ENCODE assay signal across 21 cellular contexts in the genomic region with DNA sequence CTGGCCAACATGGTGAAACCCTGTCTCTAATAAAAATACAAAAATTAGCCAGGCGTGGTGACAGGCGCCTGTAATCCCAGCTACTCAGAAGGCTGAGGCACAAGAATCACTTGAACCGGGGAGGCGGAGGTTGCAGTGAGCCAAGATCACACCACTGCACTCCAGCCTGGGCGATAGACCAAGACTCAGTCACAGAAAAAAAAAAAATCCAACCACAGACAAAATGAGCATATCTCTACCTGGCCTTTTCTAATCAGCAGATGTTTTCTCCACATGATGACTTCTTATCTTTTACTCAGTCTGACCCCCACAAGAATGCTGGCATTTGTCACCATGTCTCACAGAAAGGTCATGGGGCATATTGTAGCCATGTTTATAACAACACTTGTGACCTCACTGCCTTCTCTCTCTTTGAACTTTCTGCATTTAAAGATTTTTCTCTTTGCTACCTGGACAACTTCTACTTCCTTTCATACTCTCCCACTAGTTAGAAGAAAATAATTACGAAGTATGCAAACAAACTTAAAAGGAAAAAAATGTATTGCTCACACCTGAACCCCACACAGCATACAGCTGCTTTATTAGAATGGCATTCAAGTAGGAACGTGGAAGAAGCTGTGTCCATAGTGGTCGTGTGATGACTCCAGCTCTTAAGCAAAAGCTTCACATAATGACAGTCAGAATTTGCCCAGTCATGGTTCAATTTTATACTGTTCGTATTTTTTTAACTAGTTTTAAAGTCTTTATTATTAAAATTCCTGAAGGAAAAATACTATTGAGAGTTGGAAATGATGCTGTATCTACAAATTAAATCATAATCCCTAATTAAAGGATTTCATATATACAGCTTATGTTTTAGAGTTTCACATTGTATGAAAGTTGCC.
"Had no signal": no experiment of that assay in that cellular context is flagged by ENCODE, and none has a peak within 500 bp of the region (broad histone marks: within the 10 kb centered on the region; RNA-seq: fewer than 3 reads in every experiment).

No MANE protein-coding gene starts in this region.

- H3K4me1 ChIP-seq: testis, upper lobe of right lung had no signal

- H3K9me3 ChIP-seq: ovary, right lobe of liver, testis, upper lobe of right lung had no signal

- H3K9me3 Mint-ChIP-seq: activated CD4-positive, alpha-beta T cell treated with anti-CD3 and anti-CD28 coated beads, Interleukin-2, amount 10 ng/mL, durations not matched to agents 24 days and 14 days; activated CD8-positive, alpha-beta T cell treated with anti-CD3 and anti-CD28 coated beads for 36 hours; activated naive CD8-positive, alpha-beta T cell treated with anti-CD3 and anti-CD28 coated beads, Interleukin-2, amount 10 ng/mL, durations not matched to agents 7 days and 5 days; activated T-helper 17 cell treated with anti-CD3 and anti-CD28 coated beads, Interleukin-2, amount 50 U/mL, for 72 hours; brain had no signal

- FAIRE-seq: colon, frontal cortex, keratinocyte, small intestine had no signal

- H3K36me3 ChIP-seq: ovary had no signal

- DNase-seq: activated CD4-positive, alpha-beta T cell treated with anti-CD3 and anti-CD28 coated beads, Interleukin-2, amount 10 ng/mL, durations not matched to agents 24 days and 14 days; activated CD8-positive, alpha-beta T cell treated with anti-CD3 and anti-CD28 coated beads for 36 hours; activated naive CD4-positive, alpha-beta T cell treated with Interleukin-2 at 50 U/mL for 16 hours; activated naive CD8-positive, alpha-beta T cell treated with anti-CD3 and anti-CD28 coated beads, Interleukin-2, amount 10 ng/mL, durations not matched to agents 7 days and 5 days; activated T-cell treated with anti-CD3 and anti-CD28 coated beads, Interleukin-2, amount 50 U/mL, for 1 hour; amygdala; central memory CD4-positive, alpha-beta T cell; dorsolateral prefrontal cortex; ovary; right lobe of liver; small intestine; stimulated activated CD4-positive, alpha-beta T cell treated with anti-CD3 and anti-CD28 coated beads, Interleukin-15, amount 100 ng/mL, for 24 hours; stimulated activated CD4-positive, alpha-beta T cell treated with anti-CD3 and anti-CD28 coated beads, Interleukin-4, amount 100 ng/mL, for 1 hour; T1000; testis; upper lobe of right lung had no signal

- H3K27me3 Mint-ChIP-seq: activated CD8-positive, alpha-beta T cell treated with anti-CD3 and anti-CD28 coated beads for 36 hours; brain had no signal

- H3K27me3 ChIP-seq: dorsolateral prefrontal cortex, ovary, right lobe of liver, testis, upper lobe of right lung had no signal

- H3K36me3 Mint-ChIP-seq: activated naive CD8-positive, alpha-beta T cell treated with anti-CD3 and anti-CD28 coated beads, Interleukin-2, amount 10 ng/mL, durations not matched to agents 7 days and 5 days had no signal

- H3K27ac Mint-ChIP-seq: activated CD4-positive, alpha-beta T cell treated with anti-CD3 and anti-CD28 coated beads, Interleukin-2, amount 10 ng/mL, durations not matched to agents 24 days and 14 days; activated CD8-positive, alpha-beta T cell treated with anti-CD3 and anti-CD28 coated beads for 36 hours; activated naive CD8-positive, alpha-beta T cell treated with anti-CD3 and anti-CD28 coated beads, Interleukin-2, amount 10 ng/mL, durations not matched to agents 7 days and 5 days; activated T-helper 17 cell treated with anti-CD3 and anti-CD28 coated beads, Interleukin-2, amount 50 U/mL, for 72 hours had no signal

- H3K27ac ChIP-seq: dorsolateral prefrontal cortex, ovary, testis, upper lobe of right lung had no signal

- H3K4me1 Mint-ChIP-seq: activated CD4-positive, alpha-beta T cell treated with anti-CD3 and anti-CD28 coated beads, Interleukin-2, amount 10 ng/mL, durations not matched to agents 24 days and 14 days; activated naive CD8-positive, alpha-beta T cell treated with anti-CD3 and anti-CD28 coated beads, Interleukin-2, amount 10 ng/mL, durations not matched to agents 7 days and 5 days; activated T-helper 17 cell treated with anti-CD3 and anti-CD28 coated beads, Interleukin-2, amount 50 U/mL, for 72 hours had no signal

- ATAC-seq: activated CD8-positive, alpha-beta T cell treated with anti-CD3 and anti-CD28 coated beads for 36 hours; activated T-helper 17 cell treated with anti-CD3 and anti-CD28 coated beads, Interleukin-2, amount 50 U/mL, for 72 hours; upper lobe of right lung had no signal

- H3K4me3 ChIP-seq: dorsolateral prefrontal cortex, ovary, testis, upper lobe of right lung had no signal

- H3K4me3 Mint-ChIP-seq: activated CD4-positive, alpha-beta T cell treated with anti-CD3 and anti-CD28 coated beads, Interleukin-2, amount 10 ng/mL, durations not matched to agents 24 days and 14 days; activated CD8-positive, alpha-beta T cell treated with anti-CD3 and anti-CD28 coated beads for 36 hours; activated naive CD8-positive, alpha-beta T cell treated with anti-CD3 and anti-CD28 coated beads, Interleukin-2, amount 10 ng/mL, durations not matched to agents 7 days and 5 days; activated T-helper 17 cell treated with anti-CD3 and anti-CD28 coated beads, Interleukin-2, amount 50 U/mL, for 72 hours; brain had no signal
